ENCODE assay signal across 9 cellular contexts in genomic region chr13:26011996-26012688, GRCh38. TPM values are rescaled to one million over a fixed set of nuclear protein-coding genes. Genes with fewer than 3 reads are reported as not detected.
DNase-seq lines count a peak whose midpoint lies in the region; ATAC-seq lines count a peak whose summit lies in the region.
"Had no signal": no experiment of that assay in that cellular context is flagged by ENCODE, and none has a peak within 500 bp of the region (broad histone marks: within the 10 kb centered on the region; RNA-seq: fewer than 3 reads in every experiment).

No MANE protein-coding gene starts in this region.

- H3K9me3 Mint-ChIP-seq in stimulated activated naive CD8-positive, alpha-beta T cell treated with anti-CD3 and anti-CD28 coated beads, Interleukin-15, Interleukin-2, amounts not matched to agents 100 ng/mL and 50 ng/mL, for 24 hours = peaks cover 4% of the 10 kb centered on the region

- peak overlapping the region; percentile 71 for H3K27ac Mint-ChIP-seq in stimulated activated naive CD8-positive, alpha-beta T cell treated with anti-CD3 and anti-CD28 coated beads, Interleukin-15, Interleukin-2, amounts not matched to agents 100 ng/mL and 50 ng/mL, for 24 hours

- peaks cover 13% of the 10 kb centered on the region for H3K4me1 Mint-ChIP-seq in stimulated activated naive CD8-positive, alpha-beta T cell treated with anti-CD3 and anti-CD28 coated beads, Interleukin-15, Interleukin-2, amounts not matched to agents 100 ng/mL and 50 ng/mL, for 24 hours (ENCODE audit: low read depth)

- H3K27me3 Mint-ChIP-seq in stimulated activated naive CD8-positive, alpha-beta T cell treated with anti-CD3 and anti-CD28 coated beads, Interleukin-15, Interleukin-2, amounts not matched to agents 100 ng/mL and 50 ng/mL, for 24 hours = peaks cover 3% of the 10 kb centered on the region

- peak overlapping the region; percentile 73 for H3K4me3 Mint-ChIP-seq in stimulated activated naive CD8-positive, alpha-beta T cell treated with anti-CD3 and anti-CD28 coated beads, Interleukin-15, Interleukin-2, amounts not matched to agents 100 ng/mL and 50 ng/mL, for 24 hours

- H3K36me3 Mint-ChIP-seq in stimulated activated naive CD8-positive, alpha-beta T cell treated with anti-CD3 and anti-CD28 coated beads, Interleukin-15, Interleukin-2, amounts not matched to agents 100 ng/mL and 50 ng/mL, for 24 hours (ENCODE audit: low read depth) = no peaks in the 10 kb centered on the region

- peak; percentile 71 to 81 for ATAC-seq in activated CD4-positive, CD25-positive, alpha-beta regulatory T cell treated with anti-CD3 and anti-CD28 coated beads, Interleukin-2, amount 50 U/mL, for 24 hours
- no peak for ATAC-seq in HG03095 (IDR thresholded peaks at IDR 0.05; ENCODE audit: unreplicated experiment)
- ATAC-seq: left colon had no signal

- DNase-seq in activated naive CD8-positive, alpha-beta T cell treated with anti-CD3 and anti-CD28 coated beads, Interleukin-2, amount 50 U/mL, for 16 hours (ENCODE audit: low read depth, low spot score) = peak; percentile 30
- DNase-seq in myocyte (ENCODE audit: low read depth) = peak; percentile 29
- DNase-seq in NCI-H2107 (lab: John Stamatoyannopoulos, UW) = no peak
- no peak for DNase-seq in GF-D8 (lab: John Stamatoyannopoulos, UW)
- no peak for DNase-seq in NCI-H748 (lab: John Stamatoyannopoulos, UW; ENCODE audit: unreplicated experiment)

RNA-seq across cellular contexts. Expression of gene SHISA2, which starts 39.7 kb away (rescaled TPM):
- 221 and 371 TPM in 2 replicates for total RNA-seq in myocyte
- polyA plus RNA-seq in myocyte (2012) = 37.3 TPM

Comparison
In these comparisons a context has a peak if more than half of its experiments do, and no peak if none do; other contexts are left out.
1. DNase-seq: peak in activated naive CD8-positive, alpha-beta T cell treated with anti-CD3 and anti-CD28 coated beads, Interleukin-2, amount 50 U/mL, for 16 hours (single experiment) and myocyte (single experiment); none in NCI-H2107 (single experiment), GF-D8 (single experiment) and NCI-H748 (single experiment).